ENCODE assay signal across 10 cellular contexts in genomic region chr11:69123593-69124545, GRCh38. TPM values are rescaled to one million over a fixed set of nuclear protein-coding genes. Genes with fewer than 3 reads are reported as not detected.
DNase-seq lines count a peak whose midpoint lies in the region; ATAC-seq and TF ChIP-seq lines count a peak whose summit lies in the region.
"Had no signal": no experiment of that assay in that cellular context is flagged by ENCODE, and none has a peak within 500 bp of the region (broad histone marks: within the 10 kb centered on the region; RNA-seq: fewer than 3 reads in every experiment).

No MANE protein-coding gene starts in this region.

- H3K9me3 ChIP-seq in T-helper 17 cell (ENCODE audit: control insufficient read depth, low read length, poor library complexity, severe bottlenecking) = no peaks in the 10 kb centered on the region
- H3K9me3 ChIP-seq in right atrium auricular region = peaks cover 0 to 12% of the 10 kb centered on the region in 2 donors
- H3K9me3 ChIP-seq: Peyer's patch had no signal

- no peaks in the 10 kb centered on the region for H3K36me3 Mint-ChIP-seq in activated CD4-positive, alpha-beta T cell treated with anti-CD3 and anti-CD28 coated beads, Interleukin-2, amount 10 ng/mL, durations not matched to agents 24 days and 14 days (ENCODE audit: low read depth)
- H3K36me3 Mint-ChIP-seq in T-helper 17 cell (ENCODE audit: low read depth) = no peaks in the 10 kb centered on the region

- no peaks in the 10 kb centered on the region for H3K36me3 ChIP-seq in right atrium auricular region
- H3K36me3 ChIP-seq: Peyer's patch had no signal

- peak overlapping the region; percentile 23 to 50 for H3K27ac ChIP-seq in right atrium auricular region

- H3K9me3 Mint-ChIP-seq in activated CD4-positive, alpha-beta T cell treated with anti-CD3 and anti-CD28 coated beads, Interleukin-2, amount 10 ng/mL, durations not matched to agents 24 days and 14 days = peaks cover 11% of the 10 kb centered on the region

- H3K4me3 Mint-ChIP-seq in activated CD4-positive, alpha-beta T cell treated with anti-CD3 and anti-CD28 coated beads, Interleukin-2, amount 10 ng/mL, durations not matched to agents 24 days and 14 days = peak overlapping the region; percentile 74
- peak overlapping the region; percentile 83 for H3K4me3 Mint-ChIP-seq in T-helper 17 cell

- peaks cover 27% of the 10 kb centered on the region for H3K4me1 Mint-ChIP-seq in activated CD4-positive, alpha-beta T cell treated with anti-CD3 and anti-CD28 coated beads, Interleukin-2, amount 10 ng/mL, durations not matched to agents 24 days and 14 days
- peaks cover 24% of the 10 kb centered on the region for H3K4me1 Mint-ChIP-seq in T-helper 17 cell

- H3K4me3 ChIP-seq in right atrium auricular region = no peak overlapping the region

- H3K27me3 ChIP-seq in right atrium auricular region = no peaks in the 10 kb centered on the region
- H3K27me3 ChIP-seq: Peyer's patch had no signal

- H3K27me3 Mint-ChIP-seq in activated CD4-positive, alpha-beta T cell treated with anti-CD3 and anti-CD28 coated beads, Interleukin-2, amount 10 ng/mL, durations not matched to agents 24 days and 14 days = no peaks in the 10 kb centered on the region
- H3K27me3 Mint-ChIP-seq in T-helper 17 cell = no peaks in the 10 kb centered on the region

- DNase-seq in activated CD4-positive, alpha-beta T cell treated with anti-CD3 and anti-CD28 coated beads, Interleukin-2, amount 10 ng/mL, durations not matched to agents 24 days and 14 days = no peak
- no peak for DNase-seq in activated CD4-positive, alpha-beta T cell treated with anti-CD3 and anti-CD28 coated beads, Interleukin-2, amount 50 U/mL, for 4 hours
- DNase-seq in T-helper 17 cell = no peak
- DNase-seq in right atrium auricular region (ENCODE audit: low spot score) = no peak
- peak; percentile 33 for DNase-seq in stimulated activated CD8-positive, alpha-beta memory T cell treated with anti-CD3 and anti-CD28 coated beads, Interleukin-4, amount 100 ng/mL, for 48 hours
- no peak for DNase-seq in COLO829 (ENCODE audit: low spot score)
- no peak for DNase-seq in glomerular visceral epithelial cell (ENCODE audit: extremely low spot score)
- DNase-seq: occipital lobe had no signal

- H3K27ac Mint-ChIP-seq in activated CD4-positive, alpha-beta T cell treated with anti-CD3 and anti-CD28 coated beads, Interleukin-2, amount 10 ng/mL, durations not matched to agents 24 days and 14 days = peak overlapping the region; percentile 86
- peak overlapping the region; percentile 43 for H3K27ac Mint-ChIP-seq in T-helper 17 cell

- H3K4me1 ChIP-seq in right atrium auricular region = peaks cover 0 to 40% of the 10 kb centered on the region in 2 donors

- TF ChIP-seq CTCF in right atrium auricular region (IDR thresholded peaks at IDR 0.05) = no peak

- no peak for ATAC-seq in T-helper 17 cell
- ATAC-seq in HG03097 (IDR thresholded peaks at IDR 0.05; ENCODE audit: low FRiP score, unreplicated experiment) = no peak

- intact Hi-C loops in activated CD4-positive, alpha-beta T cell treated with anti-CD3 and anti-CD28 coated beads, Interleukin-2, amount 10 ng/mL, durations not matched to agents 24 days and 14 days (cut with micrococcal nuclease) = loop anchor here (1.0 to 10.0 kb wide), 7 partner anchors 42 to 517 kb away; partner anchors contain the start of gene CCND1

RNA-seq across cellular contexts. Expression of gene SMIM38, which starts 31.9 kb away (rescaled TPM):
- 0.21 and 0.43 TPM in 2 replicates for total RNA-seq in activated CD4-positive, alpha-beta T cell treated with anti-CD3 and anti-CD28 coated beads, Interleukin-2, amount 10 ng/mL, durations not matched to agents 24 days and 14 days
- under 1 TPM; 0.22 to 0.34 TPM for total RNA-seq in T-helper 17 cell
- under 1 TPM in 1 of 2 donors, not detected in 1; 0.35 TPM for total RNA-seq in right atrium auricular region
